In genomic region chr2:234033174-234033573, GRCh38 we compare ENCODE assay signal across 28 cellular contexts. TPM values are rescaled to one million over a fixed set of nuclear protein-coding genes. Genes with fewer than 3 reads are reported as not detected.
DNase-seq lines count a peak whose midpoint lies in the region; TF ChIP-seq lines count a peak whose summit lies in the region.
"Had no signal": no experiment of that assay in that cellular context is flagged by ENCODE, and none has a peak within 500 bp of the region (broad histone marks: within the 10 kb centered on the region; RNA-seq: fewer than 3 reads in every experiment).

No MANE protein-coding gene starts in this region.

- POLR2A ChIA-PET in activated CD4-positive, alpha-beta memory T cell treated with anti-CD3 and anti-CD28 coated beads, Interleukin-2, amount 10 ng/mL, durations not matched to agents 7 days and 5 days (lab: Charles Lee) = interaction anchor here (1.0 to 3.2 kb wide), 14 partner anchors 9 to 464 kb away, joined by 3 to 32 read pairs (median 6); partner anchors contain the start of gene ARL4C
- POLR2A ChIA-PET in activated CD4-positive, alpha-beta memory T cell treated with anti-CD3 and anti-CD28 coated beads for 36 hours (lab: Charles Lee) = interaction anchor here (0.6 to 0.9 kb wide), 2 partner anchors 18 to 35 kb away, joined by 3 read pairs; no protein-coding TSS in a partner anchor

- H3K79me2 ChIP-seq in MM.1S (ENCODE audit: low read length) = no peaks in the 10 kb centered on the region

- no peak overlapping the region for H3K9ac ChIP-seq in MM.1S (ENCODE audit: low read length)

- no peaks in the 10 kb centered on the region for H4K20me1 ChIP-seq in MM.1S (ENCODE audit: insufficient read depth, low read length)

- no peak overlapping the region for H3K4me3 ChIP-seq in MM.1S (ENCODE audit: low read length)
- no peak overlapping the region for H3K4me3 ChIP-seq in choroid plexus epithelial cell (ENCODE audit: low read depth, low read length)
- no peak overlapping the region for H3K4me3 ChIP-seq in WERI-Rb-1 (ENCODE audit: low read depth, low read length)
- H3K4me3 ChIP-seq: esophagus squamous epithelium, gastroesophageal sphincter, skin epidermis, tibial nerve had no signal

- peak overlapping the region; percentile 86 for H3K27ac Mint-ChIP-seq in activated CD4-positive, alpha-beta memory T cell treated with anti-CD3 and anti-CD28 coated beads, Interleukin-2, amount 10 ng/mL, durations not matched to agents 7 days and 5 days
- H3K27ac Mint-ChIP-seq in activated CD4-positive, alpha-beta memory T cell treated with anti-CD3 and anti-CD28 coated beads for 36 hours = no peak overlapping the region
- H3K27ac Mint-ChIP-seq: activated naive CD4-positive, alpha-beta T cell treated with anti-CD3 and anti-CD28 coated beads, Interleukin-2, amount 50 U/mL, for 72 hours; B cell had no signal

- H3K4me2 ChIP-seq in MM.1S (ENCODE audit: low read depth, low read length) = peak overlapping the region; percentile 24; the same call in 1 of the 2 replicates

- peaks cover 27% of the 10 kb centered on the region for H3K9me3 Mint-ChIP-seq in activated CD4-positive, alpha-beta memory T cell treated with anti-CD3 and anti-CD28 coated beads, Interleukin-2, amount 10 ng/mL, durations not matched to agents 7 days and 5 days
- H3K9me3 Mint-ChIP-seq in activated CD4-positive, alpha-beta memory T cell treated with anti-CD3 and anti-CD28 coated beads for 36 hours = peaks cover 35% of the 10 kb centered on the region

- CTCF ChIA-PET in activated CD4-positive, alpha-beta memory T cell treated with anti-CD3 and anti-CD28 coated beads, Interleukin-2, amount 10 ng/mL, durations not matched to agents 7 days and 5 days (lab: Charles Lee) = interaction anchor here (1.0 to 1.9 kb wide), 3 partner anchors 42 to 464 kb away, joined by 3 to 7 read pairs (median 7); partner anchors contain the start of gene ARL4C
- CTCF ChIA-PET in activated CD4-positive, alpha-beta memory T cell treated with anti-CD3 and anti-CD28 coated beads for 36 hours (lab: Charles Lee) = interaction anchor here (1.1 to 1.3 kb wide), 2 partner anchors 60 to 468 kb away, joined by 3 to 4 read pairs; no protein-coding TSS in a partner anchor

- no peaks in the 10 kb centered on the region for H3K9me2 ChIP-seq in MM.1S (replicated peaks; ENCODE audit: insufficient read depth, low read length)

- DNase-seq in activated CD4-positive, alpha-beta memory T cell treated with anti-CD3 and anti-CD28 coated beads, Interleukin-2, amount 10 ng/mL, durations not matched to agents 7 days and 5 days = no peak
- DNase-seq in activated CD4-positive, alpha-beta memory T cell treated with anti-CD3 and anti-CD28 coated beads for 36 hours = no peak
- peak; percentile 30 for DNase-seq in MM.1S
- DNase-seq in choroid plexus epithelial cell (ENCODE audit: low read depth) = peak; percentile 23
- DNase-seq in kidney tubule cell (ENCODE audit: low spot score) = peak; percentile 75
- DNase-seq in WERI-Rb-1 = no peak
- DNase-seq in head of caudate nucleus = no peak
- no peak for DNase-seq in SKM-1 (lab: John Stamatoyannopoulos, UW; ENCODE audit: unreplicated experiment)
- DNase-seq: 8988T, cortex of kidney, esophagus squamous epithelium, H7, hippocampal formation, midbrain, NCI-H1436, NCI-H446 treated with DMSO at 0.1 percent for 48 hours had no signal

- H2AFZ ChIP-seq in MM.1S (ENCODE audit: low read length) = peak overlapping the region; percentile 53; the same call in 1 of the 2 replicates

- H3K9me3 ChIP-seq in MM.1S (replicated peaks; ENCODE audit: insufficient read depth, low read length) (no peaks in the 10 kb centered on the region; the same call in 1 of the 2 replicates), WERI-Rb-1 (ENCODE audit: severe bottlenecking) (peaks cover 11% of the 10 kb centered on the region)

- peaks cover 41% of the 10 kb centered on the region for H3K36me3 Mint-ChIP-seq in activated CD4-positive, alpha-beta memory T cell treated with anti-CD3 and anti-CD28 coated beads, Interleukin-2, amount 10 ng/mL, durations not matched to agents 7 days and 5 days (ENCODE audit: low read depth)
- H3K36me3 Mint-ChIP-seq in activated CD4-positive, alpha-beta memory T cell treated with anti-CD3 and anti-CD28 coated beads for 36 hours = peaks cover 7% of the 10 kb centered on the region

- no peak overlapping the region for H3K4me3 Mint-ChIP-seq in activated CD4-positive, alpha-beta memory T cell treated with anti-CD3 and anti-CD28 coated beads, Interleukin-2, amount 10 ng/mL, durations not matched to agents 7 days and 5 days
- no peak overlapping the region for H3K4me3 Mint-ChIP-seq in activated CD4-positive, alpha-beta memory T cell treated with anti-CD3 and anti-CD28 coated beads for 36 hours
- H3K4me3 Mint-ChIP-seq: B cell had no signal

- peak; percentile 7; the same call in 1 of the 2 replicates for TF ChIP-seq CTCF in MM.1S (IDR thresholded peaks at IDR 0.05; ENCODE audit: low read length)
- peak; percentile 12 for TF ChIP-seq CTCF in choroid plexus epithelial cell (conservative IDR thresholded peaks at IDR 0.05; ENCODE audit: low read depth, low read length)
- TF ChIP-seq CTCF in WERI-Rb-1 (IDR thresholded peaks at IDR 0.05; ENCODE audit: low read depth, low read length) = no peak

- H3K27ac ChIP-seq in MM.1S (ENCODE audit: low read length) = no peak overlapping the region
- no peak overlapping the region for H3K27ac ChIP-seq in WERI-Rb-1
- H3K27ac ChIP-seq: gastroesophageal sphincter, tibial nerve, VCaP had no signal

- no peaks in the 10 kb centered on the region for H3K36me3 ChIP-seq in MM.1S (replicated peaks; ENCODE audit: insufficient read depth, low read length)
- H3K36me3 ChIP-seq in WERI-Rb-1 = no peaks in the 10 kb centered on the region
- H3K36me3 ChIP-seq: esophagus squamous epithelium, gastroesophageal sphincter, tibial nerve had no signal

- H3F3A ChIP-seq in MM.1S (ENCODE audit: insufficient read depth, low read length) = no peaks in the 10 kb centered on the region

- H3K27me3 ChIP-seq in MM.1S (replicated peaks; ENCODE audit: insufficient read depth, low read length) (no peaks in the 10 kb centered on the region), WERI-Rb-1 (ENCODE audit: insufficient read depth, low read depth, severe bottlenecking) (no peaks in the 10 kb centered on the region)
- H3K27me3 ChIP-seq: tibial nerve had no signal

- H3K27me3 Mint-ChIP-seq in activated CD4-positive, alpha-beta memory T cell treated with anti-CD3 and anti-CD28 coated beads, Interleukin-2, amount 10 ng/mL, durations not matched to agents 7 days and 5 days = peaks cover 13% of the 10 kb centered on the region
- H3K27me3 Mint-ChIP-seq in activated CD4-positive, alpha-beta memory T cell treated with anti-CD3 and anti-CD28 coated beads for 36 hours = no peaks in the 10 kb centered on the region
- H3K27me3 Mint-ChIP-seq: activated T-helper 17 cell treated with anti-CD3 and anti-CD28 coated beads, Interleukin-2, amount 50 U/mL, for 72 hours had no signal

- H3K4me1 ChIP-seq in MM.1S (ENCODE audit: low read length) = peaks cover 9% of the 10 kb centered on the region
- H3K4me1 ChIP-seq: esophagus squamous epithelium, gastroesophageal sphincter, tibial nerve had no signal

- intact Hi-C loops in activated CD4-positive, alpha-beta memory T cell treated with anti-CD3 and anti-CD28 coated beads for 36 hours (cut with micrococcal nuclease) = loop anchor here (2.0 kb wide), 1 partner anchor 42 kb away; no protein-coding TSS in a partner anchor
- intact Hi-C loops in head of caudate nucleus (cut with DNase I) = no loop called here

- H3K4me1 Mint-ChIP-seq in activated CD4-positive, alpha-beta memory T cell treated with anti-CD3 and anti-CD28 coated beads, Interleukin-2, amount 10 ng/mL, durations not matched to agents 7 days and 5 days = peaks cover 38% of the 10 kb centered on the region
- H3K4me1 Mint-ChIP-seq in activated CD4-positive, alpha-beta memory T cell treated with anti-CD3 and anti-CD28 coated beads for 36 hours (ENCODE audit: low read depth) = peaks cover 36% of the 10 kb centered on the region
- H3K4me1 Mint-ChIP-seq: B cell had no signal

RNA-seq across cellular contexts. Expression of gene SPP2, which starts 17.3 kb away (rescaled TPM):
- not detected for total RNA-seq in activated CD4-positive, alpha-beta memory T cell treated with anti-CD3 and anti-CD28 coated beads, Interleukin-2, amount 10 ng/mL, durations not matched to agents 7 days and 5 days
- total RNA-seq in activated CD4-positive, alpha-beta memory T cell treated with anti-CD3 and anti-CD28 coated beads for 36 hours = not detected
- total RNA-seq: activated CD4-positive, alpha-beta T cell treated with anti-CD3 and anti-CD28 coated beads, Interleukin-2, amount 10 ng/mL, durations not matched to agents 24 days and 14 days; activated naive CD4-positive, alpha-beta T cell treated with anti-CD3 and anti-CD28 coated beads, Interleukin-2, amount 50 U/mL, for 72 hours; activated T-helper 17 cell treated with anti-CD3 and anti-CD28 coated beads, Interleukin-2, amount 50 U/mL, for 72 hours; B cell; esophagus squamous epithelium; G401; gastroesophageal sphincter; H7; naive thymus-derived CD4-positive, alpha-beta T cell; OCI-LY7; omental fat pad; tibial nerve had no signal

Comparison
In these comparisons a context has a peak if more than half of its experiments do, and no peak if none do; other contexts are left out.
1. DNase-seq: peak in MM.1S (single experiment), choroid plexus epithelial cell (single experiment) and kidney tubule cell (single experiment); none in activated CD4-positive, alpha-beta memory T cell treated with anti-CD3 and anti-CD28 coated beads, Interleukin-2, amount 10 ng/mL, durations not matched to agents 7 days and 5 days (single experiment), activated CD4-positive, alpha-beta memory T cell treated with anti-CD3 and anti-CD28 coated beads for 36 hours (single experiment), WERI-Rb-1 (single experiment), head of caudate nucleus (0 of 42) and SKM-1 (single experiment).